Comparison of ENCODE assay signal across 10 cellular contexts in the genomic region with DNA sequence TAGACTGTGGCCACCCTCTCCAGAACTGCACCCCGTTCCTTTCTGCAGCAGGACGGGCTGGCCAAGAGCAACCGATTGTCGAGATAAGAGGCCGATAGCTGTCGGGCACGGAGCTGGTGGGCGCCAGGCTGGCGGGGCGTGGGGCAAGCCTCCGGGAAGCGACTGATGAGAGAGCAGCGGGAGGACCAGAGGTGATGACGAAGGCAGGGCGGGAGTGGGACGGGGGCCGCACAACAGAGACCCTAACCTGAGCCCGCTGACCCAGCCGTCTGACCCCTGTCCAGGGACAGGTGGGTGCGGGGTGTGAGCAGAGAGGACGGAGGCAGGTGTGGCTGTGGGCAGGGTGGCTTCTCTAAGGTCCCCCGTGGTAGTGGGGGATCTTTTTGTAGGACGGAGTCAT. TPM values are rescaled to one million over a fixed set of nuclear protein-coding genes. Genes with fewer than 3 reads are reported as not detected.
DNase-seq lines count a peak whose midpoint lies in the region; ATAC-seq, FAIRE-seq and TF ChIP-seq lines count a peak whose summit lies in the region.
"Had no signal": no experiment of that assay in that cellular context is flagged by ENCODE, and none has a peak within 500 bp of the region (broad histone marks: within the 10 kb centered on the region; RNA-seq: fewer than 3 reads in every experiment).

No MANE protein-coding gene starts in this region.

- H3K4me3 Mint-ChIP-seq in CD14-positive monocyte, result peak overlapping the region; percentile 74 to 87

- CTCF ChIA-PET in GM12878 (lab: Yijun Ruan, JAX), result no interaction called here

- H3K9ac ChIP-seq in HUES64 (ENCODE audit: low read depth, low read length) (peak overlapping the region; percentile 33; the same call in 1 of the 2 replicates), GM12878 (ENCODE audit: control insufficient read depth, insufficient read depth, low read length) (no peak overlapping the region; the same call in 1 of the 2 replicates), neuronal stem cell (ENCODE audit: low read depth, low read length, poor library complexity) (peak overlapping the region; percentile 67)

- no peak for TF ChIP-seq POLR2A in GM12878 (IDR thresholded peaks at IDR 0.05; ENCODE audit: low read depth, low read length)

- H3K4me3 ChIP-seq in HUES64 (ENCODE audit: low read length) (peak overlapping the region; percentile 66), GM12878 (no peak overlapping the region), neuronal stem cell (ENCODE audit: low read length in 2 of 2) (peak overlapping the region in 1 of 2 donors; percentile 44)

- H3K4ac ChIP-seq in neuronal stem cell (ENCODE audit: low read length), result peak overlapping the region; percentile 44

- POLR2A ChIA-PET in GM12878 (lab: Charles Lee), result no interaction called here

- RAD21 ChIA-PET in GM12878 (lab: Charles Lee; ENCODE audit: unreplicated experiment), result no interaction called here

- SMC1A ChIA-PET in GM12878 (lab: Charles Lee; ENCODE audit: uncharacterized antibody, unreplicated experiment), result no interaction called here

- H3K27me3 Mint-ChIP-seq in CD14-positive monocyte (ENCODE audit: low read depth in 3 of 3), result peaks cover 52 to 66% (median 57%) of the 10 kb centered on the region in 3 donors

- H2AK5ac ChIP-seq in neuronal stem cell (ENCODE audit: low read depth, low read length), result peak overlapping the region; percentile 96

- in situ Hi-C loops in GM12878 (cut with MboI), result no loop called here

- H3K36me3 ChIP-seq in HUES64 (ENCODE audit: insufficient read depth, low read length) (no peaks in the 10 kb centered on the region), GM12878 (ENCODE audit: control insufficient read depth in 2 of 2, insufficient read depth in 2 of 2, low read length in 1 of 2) (no peaks in the 10 kb centered on the region), neuronal stem cell (replicated peaks in 1 of 2; ENCODE audit: control insufficient read depth in 2 of 2, insufficient read depth in 2 of 2, low read length in 2 of 2) (no peaks in the 10 kb centered on the region)

- ATAC-seq in GM12878, result no peak
- no peak for ATAC-seq in HG03469 (IDR thresholded peaks at IDR 0.05; ENCODE audit: unreplicated experiment)
- ATAC-seq in HG03565 (IDR thresholded peaks at IDR 0.05; ENCODE audit: unreplicated experiment), result no peak
- ATAC-seq in HG03280 (IDR thresholded peaks at IDR 0.05; ENCODE audit: unreplicated experiment), result no peak

- H3K23ac ChIP-seq in neuronal stem cell (ENCODE audit: low read depth, low read length, poor library complexity), result peak overlapping the region; percentile 91

- H3K79me2 ChIP-seq in GM12878 (ENCODE audit: control insufficient read depth, insufficient read depth, low read length), result no peaks in the 10 kb centered on the region

- peaks cover 11% of the 10 kb centered on the region; the same call in 1 of the 2 replicates for H3K27me3 ChIP-seq in HUES64 (ENCODE audit: insufficient read depth, low read length)
- no peaks in the 10 kb centered on the region for H3K27me3 ChIP-seq in GM12878 (replicated peaks in 1 of 2; ENCODE audit: control insufficient read depth in 2 of 2, insufficient read depth in 2 of 2, low read length in 1 of 2)
- H3K27me3 ChIP-seq in neuronal stem cell (ENCODE audit: control insufficient read depth in 3 of 3, insufficient read depth in 3 of 3, low read depth in 1 of 3, low read length in 3 of 3), result peaks cover 0 to 4% (median 0%) of the 10 kb centered on the region in 3 experiments

- H3K9me3 Mint-ChIP-seq in CD14-positive monocyte, result peaks cover 0 to 14% (median 2%) of the 10 kb centered on the region in 7 donors

- 79% methylated on average over 23 of the region's 23 CpGs for WGBS in HUES64
- 90% methylated on average over 23 of the region's 23 CpGs for WGBS in GM12878 (ENCODE audit: insufficient coverage, insufficient replicate concordance, low lambda C conversion rate, missing lambda C conversion rate)
- WGBS in neuronal stem cell (ENCODE audit: extremely low coverage in 2 of 2, insufficient read length in 2 of 2, insufficient replicate concordance in 1 of 2), 2 donors, result no CpG with 5 or more reads among the region's 23 CpGs

- intact Hi-C loops in CD14-positive monocyte (cut with micrococcal nuclease) (loop anchor here (2.0 to 10.0 kb wide), 4 partner anchors 48 to 688 kb away; partner anchors contain the start of genes TOLLIP (in 2 of the 2), DEAF1 (in 1 of the 2) and TMEM80 (in 1 of the 2)), GM12878 (cut with micrococcal nuclease; ENCODE audit: unreplicated experiment) (loop anchor here (10.0 kb wide), 1 partner anchor 78 kb away; the partner anchor contains the start of gene TOLLIP)

- H3K4me2 ChIP-seq in GM12878 (ENCODE audit: control insufficient read depth, insufficient read depth) (no peak overlapping the region), neuronal stem cell (ENCODE audit: insufficient read depth, low read length, poor library complexity, severe bottlenecking) (peak overlapping the region; percentile 60)

- TF ChIP-seq RAD21 in GM12878 (IDR thresholded peaks at IDR 0.05; ENCODE audit: insufficient read depth, low read depth, low read length), result no peak

- H3K27ac ChIP-seq in HUES64 (ENCODE audit: low read depth, low read length) (no peak overlapping the region; the same call in 1 of the 2 replicates), GM12878 (ENCODE audit: control insufficient read depth, insufficient read depth) (no peak overlapping the region), neuronal stem cell (replicated peaks; ENCODE audit: low read length) (no peak overlapping the region)

- H2BK120ac ChIP-seq in neuronal stem cell (ENCODE audit: low read depth, low read length), result peak overlapping the region; percentile 91

- no peak for TF ChIP-seq EP300 in GM12878 (IDR thresholded peaks at IDR 0.05; ENCODE audit: borderline replicate concordance in 1 of 2, control insufficient read depth in 1 of 2, low read depth in 2 of 2, low read length in 2 of 2)

- H3K27ac Mint-ChIP-seq in CD14-positive monocyte, result peak overlapping the region in 4 of 7 donors; percentile 10 to 81 (median 50)

- H2AFZ ChIP-seq in GM12878 (ENCODE audit: control insufficient read depth, low read depth, low read length) (peak overlapping the region; percentile 72; the same call in 1 of the 2 replicates), neuronal stem cell (ENCODE audit: low read length) (peak overlapping the region; percentile 97)

- H3K18ac ChIP-seq in neuronal stem cell (ENCODE audit: low read length), result peak overlapping the region; percentile 91

- H3K79me1 ChIP-seq in neuronal stem cell (ENCODE audit: low read depth, low read length), result no peaks in the 10 kb centered on the region

- peak overlapping the region; percentile 40 for H2BK5ac ChIP-seq in neuronal stem cell (ENCODE audit: low read length)

- BruUV-seq in GM12878 (replicated peaks; lab: Mats Ljungman, UMichigan), result no TSS peak

- FAIRE-seq in GM12878 (lab: Jason Lieb, UNC), result no peak
- FAIRE-seq: colon had no signal

- peak; percentile 44 for DNase-seq in CD14-positive monocyte (ENCODE audit: low spot score)
- DNase-seq in GM12878 (ENCODE audit: low read depth, low spot score), result no peak
- no peak for DNase-seq in neuronal stem cell (ENCODE audit: low spot score)
- DNase-seq in NCI-H2107 (lab: John Stamatoyannopoulos, UW), result no peak
- DNase-seq: KG1 had no signal

- H3K14ac ChIP-seq in neuronal stem cell (ENCODE audit: low read length), result no peak overlapping the region

- TF ChIP-seq CTCF in CD14-positive monocyte (IDR thresholded peaks at IDR 0.05) (no peak), GM12878 (IDR thresholded peaks at IDR 0.05 in 2 of 3, conservative IDR thresholded peaks at IDR 0.05 in 1 of 3; ENCODE audit: control insufficient read depth in 2 of 3, extremely low read depth in 1 of 3, insufficient read depth in 1 of 3, low read depth in 3 of 3, low read length in 3 of 3) (no peak)

- no peak overlapping the region for H4K8ac ChIP-seq in neuronal stem cell (ENCODE audit: low read depth, low read length)

- H3K9me3 ChIP-seq in HUES64 (ENCODE audit: insufficient read depth, low read depth, low read length), result no peaks in the 10 kb centered on the region
- H3K9me3 ChIP-seq in GM12878 (replicated peaks; ENCODE audit: control insufficient read depth, insufficient read depth, low read length), result no peaks in the 10 kb centered on the region
- H3K9me3 ChIP-seq in neuronal stem cell (replicated peaks in 1 of 2; ENCODE audit: control insufficient read depth in 2 of 2, insufficient read depth in 1 of 2, low read depth in 1 of 2, low read length in 2 of 2), result no peaks in the 10 kb centered on the region

- no peak overlapping the region for H4K91ac ChIP-seq in neuronal stem cell (ENCODE audit: low read depth, low read length, poor library complexity)

- peak overlapping the region; percentile 73 for H2BK12ac ChIP-seq in neuronal stem cell (ENCODE audit: low read length)

- peaks cover 8% of the 10 kb centered on the region for H3K4me1 Mint-ChIP-seq in CD14-positive monocyte

- peak overlapping the region; percentile 11 for H2BK15ac ChIP-seq in neuronal stem cell (ENCODE audit: low read length)

- no peaks in the 10 kb centered on the region for H3K4me1 ChIP-seq in HUES64 (ENCODE audit: insufficient read depth, low read length)
- peaks cover 11% of the 10 kb centered on the region for H3K4me1 ChIP-seq in GM12878 (ENCODE audit: control insufficient read depth, insufficient read depth, low read length)
- H3K4me1 ChIP-seq in neuronal stem cell (ENCODE audit: control insufficient read depth in 2 of 2, insufficient read depth in 1 of 2, low read depth in 1 of 2, low read length in 2 of 2), result peaks cover 2 to 19% of the 10 kb centered on the region in 2 donors

- H3K36me3 Mint-ChIP-seq in CD14-positive monocyte, result no peaks in the 10 kb centered on the region

- H4K20me1 ChIP-seq in GM12878 (ENCODE audit: control insufficient read depth, insufficient read depth), result no peaks in the 10 kb centered on the region

RNA-seq across cellular contexts. Expression of gene BRSK2, which starts 7.3 kb away (rescaled TPM):
- polyA plus RNA-seq in CD14-positive monocyte, result not detected
- polyA plus RNA-seq in HUES64 (2013, experiment 1 of 2), result 15.2 TPM
- polyA plus RNA-seq in HUES64 (2013, experiment 2 of 2), result 16.7 TPM
- not detected in 2 replicates for total RNA-seq in GM12878 (2013; cell fraction: nucleolus; rRNA removed)
- not detected in 2 replicates for total RNA-seq in GM12878 (2014; rRNA removed)
- not detected in 2 replicates for total RNA-seq in GM12878 (2014; rRNA removed; fragmentation: Illumina TruSeq; extraction: Trizol)
- 0.13 and 0.24 TPM in 2 replicates for total RNA-seq in GM12878 (2021)
- not detected for polyA plus RNA-seq in GM12878 (2011; ENCODE audit: low read depth)
- not detected in 2 replicates for polyA plus RNA-seq in GM12878 (2011; rRNA removed)
- polyA plus RNA-seq in GM12878 (2011; cell fraction: cytosol; rRNA removed), result not detected in 2 replicates
- polyA plus RNA-seq in GM12878 (2011; cell fraction: nucleus; rRNA removed), result not detected in 2 replicates
- 0.06 TPM in 1 of 2 replicates, not detected in the other for polyA plus RNA-seq in GM12878 (2012)
- not detected in 2 replicates for polyA plus RNA-seq in GM12878 (2014; fragmentation: Illumina TruSeq; extraction: Trizol)
- not detected for polyA plus RNA-seq in GM12878 (2014; fragmentation: Nextera tagmentation; extraction: Ambion mirVana)
- polyA plus RNA-seq in GM12878 (2014; rRNA removed), result not detected in 2 replicates
- polyA plus RNA-seq in GM12878 (2016; fragmentation: Nextera tagmentation; extraction: Ambion mirVana), result not detected
- polyA minus RNA-seq in GM12878 (2011; rRNA and poly(A)+ RNA removed), result not detected in 2 replicates
- not detected in 2 replicates for polyA minus RNA-seq in GM12878 (2011; cell fraction: cytosol; rRNA and poly(A)+ RNA removed)
- not detected in 2 replicates for polyA minus RNA-seq in GM12878 (2011; cell fraction: nucleus; rRNA and poly(A)+ RNA removed)
- polyA plus RNA-seq in neuronal stem cell (2013, experiment 1 of 2), result 24.4 TPM
- polyA plus RNA-seq in neuronal stem cell (2013, experiment 2 of 2), result 23.0 TPM
